10 cellular contexts compared by ENCODE assay signal in genomic region chr15:53974813-53975212, GRCh38. TPM values are rescaled to one million over a fixed set of nuclear protein-coding genes. Genes with fewer than 3 reads are reported as not detected.
"Had no signal": no experiment of that assay in that cellular context is flagged by ENCODE, and none has a peak within 500 bp of the region (broad histone marks: within the 10 kb centered on the region; RNA-seq: fewer than 3 reads in every experiment).

No MANE protein-coding gene starts in this region.

- ATAC-seq: activated CD4-positive, CD25-positive, alpha-beta regulatory T cell treated with anti-CD3 and anti-CD28 coated beads, Interleukin-2, amount 50 U/mL, for 24 hours; activated CD8-positive, alpha-beta memory T cell treated with anti-CD3 and anti-CD28 coated beads, Interleukin-2, amount 10 ng/mL, durations not matched to agents 7 days and 5 days; effector memory CD8-positive, alpha-beta T cell had no signal

- DNase-seq: activated CD8-positive, alpha-beta memory T cell treated with anti-CD3 and anti-CD28 coated beads, Interleukin-2, amount 10 ng/mL, durations not matched to agents 7 days and 5 days; activated effector memory CD4-positive, alpha-beta T cell treated with Interleukin-2 at 50 U/mL for 16 hours; activated T-cell treated with anti-CD3 and anti-CD28 coated beads, Interleukin-2, amount 50 U/mL, for 24 hours; amygdala; effector memory CD8-positive, alpha-beta T cell; hypothalamus; kidney glomerular epithelial cell; retina; stimulated activated CD4-positive, alpha-beta T cell treated with anti-CD3 and anti-CD28 coated beads, Interleukin-4, amount 100 ng/mL, for 24 hours had no signal

RNA-seq across cellular contexts. Expression of gene UNC13C, which starts 3.4 kb away (rescaled TPM):
- total RNA-seq: activated CD8-positive, alpha-beta memory T cell treated with anti-CD3 and anti-CD28 coated beads, Interleukin-2, amount 10 ng/mL, durations not matched to agents 7 days and 5 days had no signal
